Comparison of ENCODE assay signal across 1 cellular context in genomic region chr5:32163785-32164184, GRCh38.
TF ChIP-seq lines count a peak whose summit lies in the region.

No MANE protein-coding gene starts in this region.

TF ChIP-seq in GM12878, 131 proteins besides CTCF, POLR2A, EP300 and RAD21 (continued from another document):
- TF ChIP-seq ZNF592 (IDR thresholded peaks at IDR 0.05) (no peak), RFX5 (IDR thresholded peaks at IDR 0.05; ENCODE audit: low read depth, low read length) (no peak), TCF12 (IDR thresholded peaks at IDR 0.05; ENCODE audit: low read depth, low read length) (no peak), GATAD2B (conservative IDR thresholded peaks at IDR 0.05; ENCODE audit: low read depth) (no peak), ZNF217 (IDR thresholded peaks at IDR 0.05) (no peak), RELA (IDR thresholded peaks at IDR 0.05; ENCODE audit: borderline replicate concordance, partially characterized antibody) (no peak)
TF ChIP-seq in GM12878: peak in this region for 0.
